In the genomic region with DNA sequence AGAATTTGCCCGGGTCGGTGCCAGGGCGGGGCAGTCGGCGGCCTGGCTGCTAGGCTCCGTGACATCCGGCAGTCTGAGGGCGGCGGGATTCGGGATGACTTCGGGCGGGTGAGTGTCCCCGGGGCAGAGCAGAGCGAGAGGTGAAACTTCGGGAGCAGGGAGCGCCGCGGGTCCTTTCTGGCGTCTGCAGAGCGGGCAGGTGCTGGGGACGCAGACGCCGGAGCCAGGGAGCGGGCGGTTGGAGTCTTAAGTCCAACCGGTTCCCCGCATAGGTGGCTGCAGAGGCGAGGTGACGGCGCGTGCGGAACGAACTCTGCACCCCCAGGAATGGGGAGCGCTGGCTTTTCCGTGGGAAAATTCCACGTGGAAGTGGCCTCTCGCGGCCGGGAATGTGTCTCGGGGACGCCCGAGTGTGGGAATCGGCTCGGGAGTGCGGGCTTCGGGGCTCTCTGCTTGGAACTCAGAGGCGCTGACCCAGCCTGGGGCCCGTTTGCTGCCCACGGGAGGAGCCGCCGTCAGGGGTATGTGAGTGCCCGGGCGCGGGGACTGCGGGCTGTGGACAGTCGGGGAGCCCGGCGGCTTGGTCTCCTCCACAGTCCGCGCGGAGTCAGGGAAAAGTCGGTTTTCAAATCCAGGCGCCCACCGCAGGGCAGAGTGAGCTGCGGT, we compare ENCODE assay signal across 11 cellular contexts. TPM values are rescaled to one million over a fixed set of nuclear protein-coding genes. Genes with fewer than 3 reads are reported as not detected.
DNase-seq lines count a peak whose midpoint lies in the region; TF ChIP-seq lines count a peak whose summit lies in the region.
"Had no signal": no experiment of that assay in that cellular context is flagged by ENCODE, and none has a peak within 500 bp of the region (broad histone marks: within the 10 kb centered on the region; RNA-seq: fewer than 3 reads in every experiment).

A gene with protein sequence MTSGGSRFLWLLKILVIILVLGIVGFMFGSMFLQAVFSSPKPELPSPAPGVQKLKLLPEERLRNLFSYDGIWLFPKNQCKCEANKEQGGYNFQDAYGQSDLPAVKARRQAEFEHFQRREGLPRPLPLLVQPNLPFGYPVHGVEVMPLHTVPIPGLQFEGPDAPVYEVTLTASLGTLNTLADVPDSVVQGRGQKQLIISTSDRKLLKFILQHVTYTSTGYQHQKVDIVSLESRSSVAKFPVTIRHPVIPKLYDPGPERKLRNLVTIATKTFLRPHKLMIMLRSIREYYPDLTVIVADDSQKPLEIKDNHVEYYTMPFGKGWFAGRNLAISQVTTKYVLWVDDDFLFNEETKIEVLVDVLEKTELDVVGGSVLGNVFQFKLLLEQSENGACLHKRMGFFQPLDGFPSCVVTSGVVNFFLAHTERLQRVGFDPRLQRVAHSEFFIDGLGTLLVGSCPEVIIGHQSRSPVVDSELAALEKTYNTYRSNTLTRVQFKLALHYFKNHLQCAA (plus strand): TSS at position 71 of the 666 bp plus-strand sequence. CDS start 24 bp downstream, at position 95.

- TF ChIP-seq CTCF in spleen (IDR thresholded peaks at IDR 0.05 in 8 of 11, conservative IDR thresholded peaks at IDR 0.05 in 3 of 11), result no peak

- peak within 1 kb of the TSS; percentile 67 for H3K4me3 ChIP-seq in iPS-18c (ENCODE audit: insufficient read depth, low read depth, low read length)
- H3K4me3 ChIP-seq in spleen, result peak within 1 kb of the TSS in 4 of 8 donors; percentile 19 to 60 (median 28)

- H3K27me3 ChIP-seq in spleen (replicated peaks in 1 of 7), result peaks cover 0 to 68% (median 47%) of the 10 kb centered on the region in 7 donors

- H3K27me3 Mint-ChIP-seq in activated T-helper 1 cell treated with anti-CD3 and anti-CD28 coated beads, Interleukin-12 subunit alpha, Interleukin-12 subunit beta, Interleukin-2, Interleukin-4 antibody, amounts not matched to agents 30 ng/mL and 10 ng/mL and 1 ng/mL, durations not matched to agents 14 hours and 24 hours and 36 hours (ENCODE audit: insufficient read depth), result peaks cover 76% of the 10 kb centered on the region

- intact Hi-C loops in activated T-helper 1 cell treated with anti-CD3 and anti-CD28 coated beads, Interleukin-12 subunit alpha, Interleukin-12 subunit beta, Interleukin-2, Interleukin-4 antibody, amounts not matched to agents 30 ng/mL and 10 ng/mL and 1 ng/mL, durations not matched to agents 14 hours and 24 hours and 36 hours (cut with micrococcal nuclease), result loop anchor here (5.0 kb wide), 1 partner anchor 94 kb away; no protein-coding TSS in a partner anchor
- intact Hi-C loops in head of caudate nucleus (cut with DNase I) (no loop called here), spleen (cut with DNase I; ENCODE audit: low total_unique reads) (no loop called here)

- no peaks in the 10 kb centered on the region for H3K36me3 ChIP-seq in spleen

- H3K4me3 Mint-ChIP-seq in activated T-helper 1 cell treated with anti-CD3 and anti-CD28 coated beads, Interleukin-12 subunit alpha, Interleukin-12 subunit beta, Interleukin-2, Interleukin-4 antibody, amounts not matched to agents 30 ng/mL and 10 ng/mL and 1 ng/mL, durations not matched to agents 14 hours and 24 hours and 36 hours, result no peak within 1 kb of the TSS

- DNase-seq in DMS 273 (lab: John Stamatoyannopoulos, UW; ENCODE audit: unreplicated experiment) (peak; percentile 37), DMS 273 treated with DMSO at 0.1 percent for 48 hours (lab: John Stamatoyannopoulos, UW) (no peak), head of caudate nucleus (no peak), spleen (no peak)
- DNase-seq in activated T-helper 1 cell treated with anti-CD3 and anti-CD28 coated beads, Interleukin-12 subunit alpha, Interleukin-12 subunit beta, Interleukin-2, Interleukin-4 antibody, amounts not matched to agents 30 ng/mL and 10 ng/mL and 1 ng/mL, durations not matched to agents 14 hours and 24 hours and 36 hours (ENCODE audit: low spot score), result peak; percentile 1
- DNase-seq in stimulated activated CD8-positive, alpha-beta memory T cell treated with anti-CD3 and anti-CD28 coated beads, Interleukin-4, amount 100 ng/mL, for 48 hours, result peak; percentile 32
- DNase-seq in activated effector memory CD4-positive, alpha-beta T cell treated with Interleukin-2 at 50 U/mL for 16 hours, result no peak
- DNase-seq: left cardiac atrium had no signal

- H3K9me3 ChIP-seq in iPS-18c (ENCODE audit: control insufficient read depth, insufficient read depth, low read length) (peaks cover 11% of the 10 kb centered on the region), spleen (peaks cover 0 to 7% (median 0%) of the 10 kb centered on the region in 8 donors)

- H3K27ac Mint-ChIP-seq in activated T-helper 1 cell treated with anti-CD3 and anti-CD28 coated beads, Interleukin-12 subunit alpha, Interleukin-12 subunit beta, Interleukin-2, Interleukin-4 antibody, amounts not matched to agents 30 ng/mL and 10 ng/mL and 1 ng/mL, durations not matched to agents 14 hours and 24 hours and 36 hours, result no peak within 1 kb of the TSS

- H3K4me1 Mint-ChIP-seq in activated T-helper 1 cell treated with anti-CD3 and anti-CD28 coated beads, Interleukin-12 subunit alpha, Interleukin-12 subunit beta, Interleukin-2, Interleukin-4 antibody, amounts not matched to agents 30 ng/mL and 10 ng/mL and 1 ng/mL, durations not matched to agents 14 hours and 24 hours and 36 hours (ENCODE audit: low read depth), result peaks cover 6% of the 10 kb centered on the region

- WGBS in spleen, 5 donors, result 5 to 20% (median 8%) methylated on average over 16 to 65 of the region's 65 CpGs

- H3K36me3 Mint-ChIP-seq in activated T-helper 1 cell treated with anti-CD3 and anti-CD28 coated beads, Interleukin-12 subunit alpha, Interleukin-12 subunit beta, Interleukin-2, Interleukin-4 antibody, amounts not matched to agents 30 ng/mL and 10 ng/mL and 1 ng/mL, durations not matched to agents 14 hours and 24 hours and 36 hours (ENCODE audit: low read depth), result no peaks in the 10 kb centered on the region

- H3K4me1 ChIP-seq in spleen, result peaks cover 0 to 12% (median 11%) of the 10 kb centered on the region in 6 donors

- no peak within 1 kb of the TSS for H3K27ac ChIP-seq in spleen
- H3K27ac ChIP-seq: 22Rv1 had no signal

- H3K9me3 Mint-ChIP-seq in activated T-helper 1 cell treated with anti-CD3 and anti-CD28 coated beads, Interleukin-12 subunit alpha, Interleukin-12 subunit beta, Interleukin-2, Interleukin-4 antibody, amounts not matched to agents 30 ng/mL and 10 ng/mL and 1 ng/mL, durations not matched to agents 14 hours and 24 hours and 36 hours, result no peaks in the 10 kb centered on the region

- no peak for TF ChIP-seq POLR2A in spleen (IDR thresholded peaks at IDR 0.05)

RNA-seq across cellular contexts. Expression of the gene that starts here (rescaled TPM):
- total RNA-seq in activated T-helper 1 cell treated with anti-CD3 and anti-CD28 coated beads, Interleukin-12 subunit alpha, Interleukin-12 subunit beta, Interleukin-2, Interleukin-4 antibody, amounts not matched to agents 30 ng/mL and 10 ng/mL and 1 ng/mL, durations not matched to agents 14 hours and 24 hours and 36 hours, result 0.03 and 0.05 TPM in 2 replicates
- total RNA-seq in spleen, result under 1 TPM in 4 of 7 donors, not detected in 3; 0.10 to 0.21 (median 0.18) TPM
- polyA plus RNA-seq in spleen, result not detected
- total RNA-seq: NCI-H460 had no signal

Comparison
In these comparisons a context has a peak if more than half of its experiments do, and no peak if none do; other contexts are left out.
1. DNase-seq: peak in DMS 273 (single experiment) and stimulated activated CD8-positive, alpha-beta memory T cell treated with anti-CD3 and anti-CD28 coated beads, Interleukin-4, amount 100 ng/mL, for 48 hours (single experiment); none in DMS 273 treated with DMSO at 0.1 percent for 48 hours (single experiment), activated effector memory CD4-positive, alpha-beta T cell treated with Interleukin-2 at 50 U/mL for 16 hours (single experiment), head of caudate nucleus (0 of 42) and spleen (single experiment).
2. Peak in DNase-seq in activated T-helper 1 cell treated with anti-CD3 and anti-CD28 coated beads, Interleukin-12 subunit alpha, Interleukin-12 subunit beta, Interleukin-2, Interleukin-4 antibody, amounts not matched to agents 30 ng/mL and 10 ng/mL and 1 ng/mL, durations not matched to agents 14 hours and 24 hours and 36 hours; RNA of the gene not detected or under 1 TPM.